Comparison of ENCODE assay signal across 1 cellular context in genomic region chr12:121708313-121709063, GRCh38.
TF ChIP-seq lines count a peak whose summit lies in the region.

No MANE protein-coding gene starts in this region.

TF ChIP-seq in HepG2, 621 proteins besides CTCF, POLR2A, EP300 and RAD21:
- peak; percentile 84 for TF ChIP-seq ZKSCAN1 (IDR thresholded peaks at IDR 0.05; ENCODE audit: low read length)
- no peak for TF ChIP-seq ZSCAN29 (CRISPR knock-in tag; conservative IDR thresholded peaks at IDR 0.05)
- TF ChIP-seq U2AF2 (IDR thresholded peaks at IDR 0.05; ENCODE audit: low read depth, low read length) = no peak
